ENCODE assay signal across 25 cellular contexts in genomic region chr4:116733368-116733767, GRCh38.
"Had no signal": no experiment of that assay in that cellular context is flagged by ENCODE, and none has a peak within 500 bp of the region (broad histone marks: within the 10 kb centered on the region; RNA-seq: fewer than 3 reads in every experiment).

No MANE protein-coding gene starts in this region.

- DNase-seq: activated CD4-positive, alpha-beta T cell treated with anti-CD3 and anti-CD28 coated beads, Interleukin-2, amount 10 ng/mL, durations not matched to agents 24 days and 14 days; activated CD4-positive, alpha-beta T cell treated with anti-CD3 and anti-CD28 coated beads, Interleukin-2, amount 50 U/mL, for 4 hours; activated CD8-positive, alpha-beta T cell treated with anti-CD3 and anti-CD28 coated beads for 36 hours; activated effector memory CD4-positive, alpha-beta T cell treated with anti-CD3 and anti-CD28 coated beads, Interleukin-2, amount 50 U/mL, for 16 hours; activated naive CD4-positive, alpha-beta T cell; activated naive CD4-positive, alpha-beta T cell treated with anti-CD3 and anti-CD28 coated beads, Interleukin-2, amount 50 U/mL, for 16 hours; activated naive CD8-positive, alpha-beta T cell treated with anti-CD3 and anti-CD28 coated beads for 36 hours; activated T-cell treated with anti-CD3 and anti-CD28 coated beads, Interleukin-2, amount 50 U/mL, for 1 hour; activated T-cell treated with anti-CD3 and anti-CD28 coated beads, Interleukin-2, amount 50 U/mL, for 72 hours; amniotic stem cell; aorta; NCI-H1105; NCI-H1417 treated with DMSO at 0.1 percent for 48 hours; NCI-H187 treated with DMSO at 0.1 percent for 48 hours; NCI-H2081; NCI-H2171 treated with DMSO at 0.1 percent for 48 hours; NCI-H2227 treated with DMSO at 0.1 percent for 48 hours; NCI-H446; NCI-H69; NK-92 treated with Interleukin-12 subunit alpha and Interleukin-12 subunit beta, amount 100 ng/mL, for 24 hours; Peyer's patch; RPMI8226; SHP77 treated with DMSO at 0.1 percent for 48 hours; SK-N-SH had no signal

- ATAC-seq: activated CD8-positive, alpha-beta T cell treated with anti-CD3 and anti-CD28 coated beads for 36 hours; activated T-cell treated with anti-CD3 and anti-CD28 coated beads, Interleukin-2, amount 50 U/mL, for 72 hours; activated T-helper 17 cell treated with anti-CD3 and anti-CD28 coated beads, Interleukin-2, amount 50 U/mL, for 72 hours had no signal
